ENCODE assay signal across 39 cellular contexts in the genomic region with DNA sequence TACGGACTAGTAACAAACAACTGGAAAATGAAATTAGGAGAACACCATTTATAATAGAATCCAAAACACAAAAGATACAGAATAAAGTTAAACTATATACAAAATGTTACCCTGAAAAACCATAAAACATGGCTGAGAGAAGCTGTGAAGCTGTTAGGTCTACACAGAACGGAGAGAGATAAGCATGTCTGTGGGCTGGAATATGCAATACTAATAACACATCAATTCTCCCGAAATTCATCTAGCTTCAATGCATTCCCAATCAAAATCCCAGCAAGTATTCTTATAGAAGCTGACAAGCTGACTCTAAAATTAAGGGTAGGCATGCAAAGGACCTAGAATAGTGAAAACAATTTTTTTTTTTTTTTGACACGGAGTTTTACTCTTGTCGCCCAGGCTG.
"Had no signal": no experiment of that assay in that cellular context is flagged by ENCODE, and none has a peak within 500 bp of the region (broad histone marks: within the 10 kb centered on the region; RNA-seq: fewer than 3 reads in every experiment).

No MANE protein-coding gene starts in this region.

- H3K4me1 Mint-ChIP-seq: activated naive CD4-positive, alpha-beta T cell treated with anti-CD3 and anti-CD28 coated beads, Interleukin-2, amount 10 ng/mL, durations not matched to agents 7 days and 5 days had no signal

- H3K4me3 Mint-ChIP-seq: activated naive CD4-positive, alpha-beta T cell treated with anti-CD3 and anti-CD28 coated beads for 36 hours; activated naive CD4-positive, alpha-beta T cell treated with anti-CD3 and anti-CD28 coated beads, Interleukin-2, amount 10 ng/mL, durations not matched to agents 7 days and 5 days; activated naive CD4-positive, alpha-beta T cell treated with anti-CD3 and anti-CD28 coated beads, Interleukin-2, amount 50 U/mL, for 24 hours; activated naive CD8-positive, alpha-beta T cell; activated naive CD8-positive, alpha-beta T cell treated with anti-CD3 and anti-CD28 coated beads for 36 hours; activated naive CD8-positive, alpha-beta T cell treated with anti-CD3 and anti-CD28 coated beads, Interleukin-2, amount 10 ng/mL, durations not matched to agents 7 days and 5 days; activated naive CD8-positive, alpha-beta T cell treated with anti-CD3 and anti-CD28 coated beads, Interleukin-2, amount 50 U/mL, for 24 hours; activated T-cell treated with anti-CD3 and anti-CD28 coated beads, Interleukin-2, amount 50 U/mL, for 4 hours; activated T-cell treated with anti-CD3 and anti-CD28 coated beads, Interleukin-2, amount 50 U/mL, for 72 hours; activated T-helper 1 cell treated with anti-CD3 and anti-CD28 coated beads, Interleukin-12 subunit alpha, Interleukin-12 subunit beta, Interleukin-2, Interleukin-4 antibody, amounts not matched to agents 30 ng/mL and 10 ng/mL and 1 ng/mL, durations not matched to agents 14 hours and 24 hours and 36 hours; activated T-helper 17 cell treated with anti-CD3 and anti-CD28 coated beads, Interleukin-2, amount 50 U/mL, for 72 hours; brain; central memory CD8-positive, alpha-beta T cell had no signal

- FAIRE-seq: astrocyte, bronchial epithelial cell, colon had no signal

- H3K27me3 ChIP-seq: adrenal gland, ascending aorta, body of pancreas, brain microvascular endothelial cell, breast epithelium, cardiac muscle cell had no signal

- H3K9me3 Mint-ChIP-seq: activated naive CD4-positive, alpha-beta T cell treated with anti-CD3 and anti-CD28 coated beads for 36 hours; activated naive CD4-positive, alpha-beta T cell treated with anti-CD3 and anti-CD28 coated beads, Interleukin-2, amount 10 ng/mL, durations not matched to agents 7 days and 5 days; activated naive CD4-positive, alpha-beta T cell treated with anti-CD3 and anti-CD28 coated beads, Interleukin-2, amount 50 U/mL, for 24 hours; activated naive CD4-positive, alpha-beta T cell treated with anti-CD3 and anti-CD28 coated beads, Interleukin-2, amount 50 U/mL, for 72 hours; activated naive CD8-positive, alpha-beta T cell treated with anti-CD3 and anti-CD28 coated beads for 36 hours; activated naive CD8-positive, alpha-beta T cell treated with anti-CD3 and anti-CD28 coated beads, Interleukin-2, amount 10 ng/mL, durations not matched to agents 7 days and 5 days; activated naive CD8-positive, alpha-beta T cell treated with anti-CD3 and anti-CD28 coated beads, Interleukin-2, amount 50 U/mL, for 24 hours; activated T-cell treated with anti-CD3 and anti-CD28 coated beads, Interleukin-2, amount 50 U/mL, for 4 hours; activated T-cell treated with anti-CD3 and anti-CD28 coated beads, Interleukin-2, amount 50 U/mL, for 72 hours; activated T-helper 1 cell treated with anti-CD3 and anti-CD28 coated beads, Interleukin-12 subunit alpha, Interleukin-12 subunit beta, Interleukin-2, Interleukin-4 antibody, amounts not matched to agents 30 ng/mL and 10 ng/mL and 1 ng/mL, durations not matched to agents 14 hours and 24 hours and 36 hours; activated T-helper 17 cell treated with anti-CD3 and anti-CD28 coated beads, Interleukin-2, amount 50 U/mL, for 72 hours; activated T-helper 2 cell treated with anti-CD3 and anti-CD28 coated beads, Interferon-gamma antibody, Interleukin-2, Interleukin-4, amounts not matched to agents 10 μg/mL and 5 μg/mL and 100 μg/mL, durations not matched to agents 14 hours and 24 hours and 36 hours; brain; central memory CD8-positive, alpha-beta T cell had no signal

- H3K4me3 ChIP-seq: adrenal gland, ascending aorta, body of pancreas, breast epithelium, cardiac muscle cell had no signal

- ATAC-seq: activated naive CD4-positive, alpha-beta T cell treated with anti-CD3 and anti-CD28 coated beads, Interleukin-2, amount 50 U/mL, for 72 hours; activated naive CD8-positive, alpha-beta T cell treated with anti-CD3 and anti-CD28 coated beads, Interleukin-2, amount 50 U/mL, for 24 hours; activated T-cell treated with anti-CD3 and anti-CD28 coated beads, Interleukin-2, amount 50 U/mL, for 4 hours; activated T-cell treated with anti-CD3 and anti-CD28 coated beads, Interleukin-2, amount 50 U/mL, for 72 hours; activated T-helper 17 cell treated with anti-CD3 and anti-CD28 coated beads, Interleukin-2, amount 50 U/mL, for 72 hours; body of pancreas had no signal

- H3K4me1 ChIP-seq: ascending aorta, body of pancreas, breast epithelium had no signal

- H3K27ac ChIP-seq: adrenal gland, ascending aorta, body of pancreas, brain microvascular endothelial cell, breast epithelium, cardiac muscle cell had no signal

- H3K27ac Mint-ChIP-seq: activated naive CD4-positive, alpha-beta T cell treated with anti-CD3 and anti-CD28 coated beads for 36 hours; activated naive CD4-positive, alpha-beta T cell treated with anti-CD3 and anti-CD28 coated beads, Interleukin-2, amount 10 ng/mL, durations not matched to agents 7 days and 5 days; activated naive CD4-positive, alpha-beta T cell treated with anti-CD3 and anti-CD28 coated beads, Interleukin-2, amount 50 U/mL, for 72 hours; activated naive CD8-positive, alpha-beta T cell; activated naive CD8-positive, alpha-beta T cell treated with anti-CD3 and anti-CD28 coated beads for 36 hours; activated naive CD8-positive, alpha-beta T cell treated with anti-CD3 and anti-CD28 coated beads, Interleukin-2, amount 10 ng/mL, durations not matched to agents 7 days and 5 days; activated naive CD8-positive, alpha-beta T cell treated with anti-CD3 and anti-CD28 coated beads, Interleukin-2, amount 50 U/mL, for 24 hours; activated T-helper 1 cell treated with anti-CD3 and anti-CD28 coated beads, Interleukin-12 subunit alpha, Interleukin-12 subunit beta, Interleukin-2, Interleukin-4 antibody, amounts not matched to agents 30 ng/mL and 10 ng/mL and 1 ng/mL, durations not matched to agents 14 hours and 24 hours and 36 hours had no signal

- DNase-seq: activated effector memory CD4-positive, alpha-beta T cell treated with anti-CD3 and anti-CD28 coated beads, Interleukin-2, amount 50 U/mL, for 16 hours; activated effector memory CD4-positive, alpha-beta T cell treated with Interleukin-2 at 50 U/mL for 16 hours; activated gamma-delta T cell; activated gamma-delta T cell treated with Interleukin-2 at 50 U/mL for 16 hours; activated naive CD4-positive, alpha-beta T cell; activated naive CD4-positive, alpha-beta T cell treated with anti-CD3 and anti-CD28 coated beads for 36 hours; activated naive CD4-positive, alpha-beta T cell treated with anti-CD3 and anti-CD28 coated beads, Interleukin-2, amount 10 ng/mL, durations not matched to agents 7 days and 5 days; activated naive CD4-positive, alpha-beta T cell treated with anti-CD3 and anti-CD28 coated beads, Interleukin-2, amount 50 U/mL, for 16 hours; activated naive CD4-positive, alpha-beta T cell treated with Interleukin-2 at 50 U/mL for 16 hours; activated naive CD8-positive, alpha-beta T cell treated with anti-CD3 and anti-CD28 coated beads for 36 hours; activated naive CD8-positive, alpha-beta T cell treated with anti-CD3 and anti-CD28 coated beads, Interleukin-2, amount 10 ng/mL, durations not matched to agents 7 days and 5 days; activated naive CD8-positive, alpha-beta T cell treated with anti-CD3 and anti-CD28 coated beads, Interleukin-2, amount 50 U/mL, for 24 hours; activated T-cell treated with anti-CD3 and anti-CD28 coated beads, Interleukin-2, amount 50 U/mL, for 4 hours; activated T-cell treated with anti-CD3 and anti-CD28 coated beads, Interleukin-2, amount 50 U/mL, for 48 hours; activated T-cell treated with anti-CD3 and anti-CD28 coated beads, Interleukin-2, amount 50 U/mL, for 72 hours; adrenal gland; amniotic stem cell; amygdala; anterior cingulate cortex; aorta; body of pancreas; brain microvascular endothelial cell; caudate nucleus; central memory CD4-positive, alpha-beta T cell; cerebellar nuclear complex had no signal

- H3K27me3 Mint-ChIP-seq: activated naive CD4-positive, alpha-beta T cell treated with anti-CD3 and anti-CD28 coated beads, Interleukin-2, amount 10 ng/mL, durations not matched to agents 7 days and 5 days; activated naive CD4-positive, alpha-beta T cell treated with anti-CD3 and anti-CD28 coated beads, Interleukin-2, amount 50 U/mL, for 24 hours; activated naive CD8-positive, alpha-beta T cell; activated naive CD8-positive, alpha-beta T cell treated with anti-CD3 and anti-CD28 coated beads for 36 hours; activated naive CD8-positive, alpha-beta T cell treated with anti-CD3 and anti-CD28 coated beads, Interleukin-2, amount 10 ng/mL, durations not matched to agents 7 days and 5 days; activated naive CD8-positive, alpha-beta T cell treated with anti-CD3 and anti-CD28 coated beads, Interleukin-2, amount 50 U/mL, for 24 hours; activated T-helper 17 cell treated with anti-CD3 and anti-CD28 coated beads, Interleukin-2, amount 50 U/mL, for 72 hours; brain; central memory CD8-positive, alpha-beta T cell had no signal

- H3K36me3 ChIP-seq: adrenal gland, ascending aorta, brain microvascular endothelial cell, breast epithelium, cardiac muscle cell had no signal

- H3K9me3 ChIP-seq: adrenal gland, ascending aorta, body of pancreas, breast epithelium had no signal
